Comparison of ENCODE assay signal across 15 cellular contexts in genomic region chr2:96546321-96546720, GRCh38. TPM values are rescaled to one million over a fixed set of nuclear protein-coding genes. Genes with fewer than 3 reads are reported as not detected.
DNase-seq lines count a peak whose midpoint lies in the region; ATAC-seq, FAIRE-seq and TF ChIP-seq lines count a peak whose summit lies in the region.
"Had no signal": no experiment of that assay in that cellular context is flagged by ENCODE, and none has a peak within 500 bp of the region (broad histone marks: within the 10 kb centered on the region; RNA-seq: fewer than 3 reads in every experiment).

No MANE protein-coding gene starts in this region.

- H3K9me3 Mint-ChIP-seq in CD4-positive, CD25-positive, alpha-beta regulatory T cell = no peaks in the 10 kb centered on the region
- H3K9me3 Mint-ChIP-seq in activated T-cell treated with anti-CD3 and anti-CD28 coated beads, Interleukin-2, amount 50 U/mL, for 4 hours = no peaks in the 10 kb centered on the region
- no peaks in the 10 kb centered on the region for H3K9me3 Mint-ChIP-seq in memory B cell
- H3K9me3 Mint-ChIP-seq: activated B cell treated with CpG ODN at 0.5 μM for 24 hours had no signal

- H3K14ac ChIP-seq in mesenchymal stem cell (ENCODE audit: low read length in 2 of 2) = no peak overlapping the region

- H3K4ac ChIP-seq in mesenchymal stem cell (ENCODE audit: low read depth in 1 of 2, low read length in 2 of 2) = no peak overlapping the region

- no peak for DNase-seq in CD4-positive, CD25-positive, alpha-beta regulatory T cell
- no peak for DNase-seq in GM12892 (ENCODE audit: insufficient read length)
- DNase-seq in activated T-cell treated with anti-CD3 and anti-CD28 coated beads, Interleukin-2, amount 50 U/mL, for 4 hours = no peak
- DNase-seq in memory B cell (ENCODE audit: low spot score in 2 of 2) = no peak
- no peak for DNase-seq in germinal center (ENCODE audit: low spot score)
- no peak for DNase-seq in iPS-NIHi7 (ENCODE audit: extremely low spot score)
- DNase-seq in mesenchymal stem cell = no peak
- DNase-seq: C1 segment of cervical spinal cord, NCI-H1930, NCI-H524, SW 1271 had no signal

- no peak overlapping the region for H2AFZ ChIP-seq in mesenchymal stem cell (ENCODE audit: low read depth, low read length)

- no peak for FAIRE-seq in GM12892 (lab: Jason Lieb, UNC)
- FAIRE-seq: endothelial cell of umbilical vein, RCC 7860 had no signal

- H3K27ac Mint-ChIP-seq in CD4-positive, CD25-positive, alpha-beta regulatory T cell = peak overlapping the region; percentile 59 to 93 (median 87)
- H3K27ac Mint-ChIP-seq in memory B cell = peak overlapping the region; percentile 64
- H3K27ac Mint-ChIP-seq: activated B cell treated with CpG ODN at 0.5 μM for 24 hours had no signal

- no peak overlapping the region for H2BK12ac ChIP-seq in mesenchymal stem cell (ENCODE audit: low read length in 2 of 2)

- H3K4me3 ChIP-seq in CD4-positive, CD25-positive, alpha-beta regulatory T cell (ENCODE audit: low read depth, low read length) = peak overlapping the region; percentile 19
- H3K4me3 ChIP-seq in mesenchymal stem cell (ENCODE audit: insufficient read depth in 1 of 2, low read depth in 1 of 2, low read length in 2 of 2) = no peak overlapping the region

- H3K36me3 Mint-ChIP-seq in CD4-positive, CD25-positive, alpha-beta regulatory T cell = peaks cover 27% of the 10 kb centered on the region
- H3K36me3 Mint-ChIP-seq in activated T-cell treated with anti-CD3 and anti-CD28 coated beads, Interleukin-2, amount 50 U/mL, for 4 hours (ENCODE audit: insufficient read depth) = peaks cover 41% of the 10 kb centered on the region
- peaks cover 18% of the 10 kb centered on the region for H3K36me3 Mint-ChIP-seq in memory B cell

- no peaks in the 10 kb centered on the region for H3K27me3 Mint-ChIP-seq in CD4-positive, CD25-positive, alpha-beta regulatory T cell
- H3K27me3 Mint-ChIP-seq in activated T-cell treated with anti-CD3 and anti-CD28 coated beads, Interleukin-2, amount 50 U/mL, for 4 hours (ENCODE audit: low read depth) = no peaks in the 10 kb centered on the region
- H3K27me3 Mint-ChIP-seq in memory B cell = no peaks in the 10 kb centered on the region
- H3K27me3 Mint-ChIP-seq: activated B cell treated with CpG ODN at 0.5 μM for 24 hours had no signal

- no peaks in the 10 kb centered on the region for H3K9me3 ChIP-seq in CD4-positive, CD25-positive, alpha-beta regulatory T cell (ENCODE audit: control insufficient read depth in 2 of 2, low read length in 2 of 2)
- H3K9me3 ChIP-seq in mesenchymal stem cell (ENCODE audit: control insufficient read depth, low read length) = no peaks in the 10 kb centered on the region

- peak; percentile 70 for TF ChIP-seq POLR2A in GM12892 (IDR thresholded peaks at IDR 0.05; ENCODE audit: low read depth, low read length)

- no peak overlapping the region for H3K18ac ChIP-seq in mesenchymal stem cell (ENCODE audit: low read depth in 1 of 2, low read length in 2 of 2)

- no peak overlapping the region for H2BK5ac ChIP-seq in mesenchymal stem cell (ENCODE audit: low read depth, low read length, poor library complexity, severe bottlenecking)

- H3K36me3 ChIP-seq in CD4-positive, CD25-positive, alpha-beta regulatory T cell (ENCODE audit: control insufficient read depth, insufficient read depth, low read length) = peaks cover 68% of the 10 kb centered on the region
- peaks cover 44 to 47% of the 10 kb centered on the region in 2 experiments for H3K36me3 ChIP-seq in mesenchymal stem cell (ENCODE audit: control insufficient read depth in 1 of 2, insufficient read depth in 2 of 2, low read depth in 1 of 2, low read length in 2 of 2)

- no peak overlapping the region for H2BK120ac ChIP-seq in mesenchymal stem cell (ENCODE audit: low read depth, low read length)

- peaks cover 24% of the 10 kb centered on the region for H3K79me1 ChIP-seq in mesenchymal stem cell (replicated peaks; ENCODE audit: low read length, poor library complexity, severe bottlenecking)

- peaks cover 55% of the 10 kb centered on the region for H3K4me1 ChIP-seq in CD4-positive, CD25-positive, alpha-beta regulatory T cell (ENCODE audit: control insufficient read depth, insufficient read depth, low read length, poor library complexity, severe bottlenecking)
- H3K4me1 ChIP-seq in mesenchymal stem cell (ENCODE audit: control insufficient read depth, insufficient read depth, low read depth, low read length) = no peaks in the 10 kb centered on the region

- no peak overlapping the region for H3K4me2 ChIP-seq in mesenchymal stem cell (ENCODE audit: low read length, poor library complexity, severe bottlenecking)

- H2AK5ac ChIP-seq in mesenchymal stem cell (ENCODE audit: low read length, severe bottlenecking) = no peak overlapping the region

- no peak overlapping the region for H3K23ac ChIP-seq in mesenchymal stem cell (ENCODE audit: low read length in 2 of 2)

- H3K4me1 Mint-ChIP-seq in CD4-positive, CD25-positive, alpha-beta regulatory T cell = peaks cover 23 to 66% (median 47%) of the 10 kb centered on the region in 4 donors
- H3K4me1 Mint-ChIP-seq in activated T-cell treated with anti-CD3 and anti-CD28 coated beads, Interleukin-2, amount 50 U/mL, for 4 hours (ENCODE audit: low read depth) = peaks cover 58% of the 10 kb centered on the region
- H3K4me1 Mint-ChIP-seq in memory B cell = peaks cover 11% of the 10 kb centered on the region

- no peaks in the 10 kb centered on the region for H3K27me3 ChIP-seq in CD4-positive, CD25-positive, alpha-beta regulatory T cell (ENCODE audit: control insufficient read depth, insufficient read depth, low read length)
- no peaks in the 10 kb centered on the region for H3K27me3 ChIP-seq in mesenchymal stem cell (ENCODE audit: control insufficient read depth in 1 of 2, insufficient read depth in 1 of 2, low read length in 2 of 2)

- H4K91ac ChIP-seq in mesenchymal stem cell (ENCODE audit: low read length) = no peak overlapping the region

- H3K27ac ChIP-seq in CD4-positive, CD25-positive, alpha-beta regulatory T cell (ENCODE audit: insufficient read depth, low read length, poor library complexity, severe bottlenecking) = peak overlapping the region; percentile 21
- H3K27ac ChIP-seq in mesenchymal stem cell (ENCODE audit: low read length, poor library complexity, severe bottlenecking) = no peak overlapping the region

- H3K9ac ChIP-seq in mesenchymal stem cell (ENCODE audit: low read length) = no peak overlapping the region

- ATAC-seq in CD4-positive, CD25-positive, alpha-beta regulatory T cell (ENCODE audit: low read depth in 2 of 2) = no peak
- peak; percentile 33 to 39 for ATAC-seq in activated T-cell treated with anti-CD3 and anti-CD28 coated beads, Interleukin-2, amount 50 U/mL, for 4 hours
- ATAC-seq in memory B cell (ENCODE audit: low read depth) = no peak

- H4K8ac ChIP-seq in mesenchymal stem cell (ENCODE audit: low read length) = no peak overlapping the region

- no peak overlapping the region for H2BK15ac ChIP-seq in mesenchymal stem cell (ENCODE audit: low read depth, poor library complexity, severe bottlenecking)

- WGBS in mesenchymal stem cell = 90% methylated on average over 5 of the region's 5 CpGs

- H3K4me3 Mint-ChIP-seq in CD4-positive, CD25-positive, alpha-beta regulatory T cell = peak overlapping the region in 3 of 4 donors; percentile 21 to 84 (median 64)
- H3K4me3 Mint-ChIP-seq in activated T-cell treated with anti-CD3 and anti-CD28 coated beads, Interleukin-2, amount 50 U/mL, for 4 hours = peak overlapping the region; percentile 41
- no peak overlapping the region for H3K4me3 Mint-ChIP-seq in memory B cell
- H3K4me3 Mint-ChIP-seq: activated B cell treated with CpG ODN at 0.5 μM for 24 hours had no signal

RNA-seq across cellular contexts. Expression of gene ARID5A, which starts 9.8 kb away (rescaled TPM):
- 180 TPM for total RNA-seq in CD4-positive, CD25-positive, alpha-beta regulatory T cell
- polyA plus RNA-seq in CD4-positive, CD25-positive, alpha-beta regulatory T cell = 10 to 100 TPM; 63.5 to 85.6 (median 73.6) TPM
- 32.9 TPM for polyA plus RNA-seq in GM12892 (2012; ENCODE audit: missing spikeins)
- total RNA-seq in activated T-cell treated with anti-CD3 and anti-CD28 coated beads, Interleukin-2, amount 50 U/mL, for 4 hours = 100 to 1,000 TPM; 131 to 169 (median 132) TPM
- 4.0 TPM for polyA plus RNA-seq in mesenchymal stem cell (2013, experiment 1 of 2)
- 3.9 TPM for polyA plus RNA-seq in mesenchymal stem cell (2013, experiment 2 of 2)

RNA-seq across cellular contexts. Expression of gene NEURL3, which starts 41.2 kb away (rescaled TPM):
- total RNA-seq in CD4-positive, CD25-positive, alpha-beta regulatory T cell = not detected
- polyA plus RNA-seq in CD4-positive, CD25-positive, alpha-beta regulatory T cell = under 1 TPM in 1 of 4 donors, not detected in 3; 0.18 TPM
- polyA plus RNA-seq in GM12892 (2012; ENCODE audit: missing spikeins) = 1.1 TPM
- under 1 TPM in 2 of 3 donors, not detected in 1; 0.26 to 0.38 TPM for total RNA-seq in activated T-cell treated with anti-CD3 and anti-CD28 coated beads, Interleukin-2, amount 50 U/mL, for 4 hours
- not detected for polyA plus RNA-seq in mesenchymal stem cell (2013, experiment 1 of 2)
- not detected for polyA plus RNA-seq in mesenchymal stem cell (2013, experiment 2 of 2)
- total RNA-seq: activated B cell treated with CpG ODN at 0.5 μM for 24 hours, cerebellum, endothelial cell of umbilical vein had no signal
- polyA plus RNA-seq: endothelial cell of umbilical vein had no signal

Comparison
In these comparisons a context has a peak if more than half of its experiments do, and no peak if none do; other contexts are left out.
1. ATAC-seq: peak in activated T-cell treated with anti-CD3 and anti-CD28 coated beads, Interleukin-2, amount 50 U/mL, for 4 hours (2 of 2); none in CD4-positive, CD25-positive, alpha-beta regulatory T cell (0 of 2) and memory B cell (single experiment).